ENCODE assay signal across 1 cellular context in genomic region chr7:5429857-5430611, GRCh38.
TF ChIP-seq lines count a peak whose summit lies in the region.

No MANE protein-coding gene starts in this region.

TF ChIP-seq in K562, 482 proteins besides CTCF, POLR2A, EP300 and RAD21 (continued from another document):
- TF ChIP-seq, protein P1, sequence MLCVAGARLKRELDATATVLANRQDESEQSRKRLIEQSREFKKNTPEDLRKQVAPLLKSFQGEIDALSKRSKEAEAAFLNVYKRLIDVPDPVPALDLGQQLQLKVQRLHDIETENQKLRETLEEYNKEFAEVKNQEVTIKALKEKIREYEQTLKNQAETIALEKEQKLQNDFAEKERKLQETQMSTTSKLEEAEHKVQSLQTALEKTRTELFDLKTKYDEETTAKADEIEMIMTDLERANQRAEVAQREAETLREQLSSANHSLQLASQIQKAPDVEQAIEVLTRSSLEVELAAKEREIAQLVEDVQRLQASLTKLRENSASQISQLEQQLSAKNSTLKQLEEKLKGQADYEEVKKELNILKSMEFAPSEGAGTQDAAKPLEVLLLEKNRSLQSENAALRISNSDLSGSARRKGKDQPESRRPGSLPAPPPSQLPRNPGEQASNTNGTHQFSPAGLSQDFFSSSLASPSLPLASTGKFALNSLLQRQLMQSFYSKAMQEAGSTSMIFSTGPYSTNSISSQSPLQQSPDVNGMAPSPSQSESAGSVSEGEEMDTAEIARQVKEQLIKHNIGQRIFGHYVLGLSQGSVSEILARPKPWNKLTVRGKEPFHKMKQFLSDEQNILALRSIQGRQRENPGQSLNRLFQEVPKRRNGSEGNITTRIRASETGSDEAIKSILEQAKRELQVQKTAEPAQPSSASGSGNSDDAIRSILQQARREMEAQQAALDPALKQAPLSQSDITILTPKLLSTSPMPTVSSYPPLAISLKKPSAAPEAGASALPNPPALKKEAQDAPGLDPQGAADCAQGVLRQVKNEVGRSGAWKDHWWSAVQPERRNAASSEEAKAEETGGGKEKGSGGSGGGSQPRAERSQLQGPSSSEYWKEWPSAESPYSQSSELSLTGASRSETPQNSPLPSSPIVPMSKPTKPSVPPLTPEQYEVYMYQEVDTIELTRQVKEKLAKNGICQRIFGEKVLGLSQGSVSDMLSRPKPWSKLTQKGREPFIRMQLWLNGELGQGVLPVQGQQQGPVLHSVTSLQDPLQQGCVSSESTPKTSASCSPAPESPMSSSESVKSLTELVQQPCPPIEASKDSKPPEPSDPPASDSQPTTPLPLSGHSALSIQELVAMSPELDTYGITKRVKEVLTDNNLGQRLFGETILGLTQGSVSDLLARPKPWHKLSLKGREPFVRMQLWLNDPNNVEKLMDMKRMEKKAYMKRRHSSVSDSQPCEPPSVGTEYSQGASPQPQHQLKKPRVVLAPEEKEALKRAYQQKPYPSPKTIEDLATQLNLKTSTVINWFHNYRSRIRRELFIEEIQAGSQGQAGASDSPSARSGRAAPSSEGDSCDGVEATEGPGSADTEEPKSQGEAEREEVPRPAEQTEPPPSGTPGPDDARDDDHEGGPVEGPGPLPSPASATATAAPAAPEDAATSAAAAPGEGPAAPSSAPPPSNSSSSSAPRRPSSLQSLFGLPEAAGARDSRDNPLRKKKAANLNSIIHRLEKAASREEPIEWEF (CRISPR knock-in tag; IDR thresholded peaks at IDR 0.05) = no peak
- peak; percentile 94 for TF ChIP-seq CHD4 (IDR thresholded peaks at IDR 0.05; ENCODE audit: insufficient read depth, insufficient replicate concordance, low read depth, low read length, poor library complexity, severe bottlenecking)
- TF ChIP-seq HDAC3 (IDR thresholded peaks at IDR 0.05; ENCODE audit: borderline replicate concordance, partially characterized antibody) = peak; percentile 18
- TF ChIP-seq STAT5A (IDR thresholded peaks at IDR 0.05; ENCODE audit: borderline replicate concordance, low read length) = no peak
- TF ChIP-seq ZNF282 (CRISPR knock-in tag; IDR thresholded peaks at IDR 0.05) = no peak
- peak; percentile 82 to 94 for TF ChIP-seq KDM1A (IDR thresholded peaks at IDR 0.05)
- peak in 1 of 2 experiments; percentile 32; a peak in 1 of 4 replicates for TF ChIP-seq HDAC1 (IDR thresholded peaks at IDR 0.05)
- TF ChIP-seq RBFOX2 (IDR thresholded peaks at IDR 0.05; ENCODE audit: low read depth, low read length) = peak; percentile 10; the same call in 1 of the 2 replicates
- TF ChIP-seq SUPT5H (IDR thresholded peaks at IDR 0.05) = 0 out of 2 replicates have a peak, but pooled peaks have one; percentile 12
- TF ChIP-seq, protein P2, sequence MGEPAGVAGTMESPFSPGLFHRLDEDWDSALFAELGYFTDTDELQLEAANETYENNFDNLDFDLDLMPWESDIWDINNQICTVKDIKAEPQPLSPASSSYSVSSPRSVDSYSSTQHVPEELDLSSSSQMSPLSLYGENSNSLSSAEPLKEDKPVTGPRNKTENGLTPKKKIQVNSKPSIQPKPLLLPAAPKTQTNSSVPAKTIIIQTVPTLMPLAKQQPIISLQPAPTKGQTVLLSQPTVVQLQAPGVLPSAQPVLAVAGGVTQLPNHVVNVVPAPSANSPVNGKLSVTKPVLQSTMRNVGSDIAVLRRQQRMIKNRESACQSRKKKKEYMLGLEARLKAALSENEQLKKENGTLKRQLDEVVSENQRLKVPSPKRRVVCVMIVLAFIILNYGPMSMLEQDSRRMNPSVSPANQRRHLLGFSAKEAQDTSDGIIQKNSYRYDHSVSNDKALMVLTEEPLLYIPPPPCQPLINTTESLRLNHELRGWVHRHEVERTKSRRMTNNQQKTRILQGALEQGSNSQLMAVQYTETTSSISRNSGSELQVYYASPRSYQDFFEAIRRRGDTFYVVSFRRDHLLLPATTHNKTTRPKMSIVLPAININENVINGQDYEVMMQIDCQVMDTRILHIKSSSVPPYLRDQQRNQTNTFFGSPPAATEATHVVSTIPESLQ (CRISPR knock-in tag; IDR thresholded peaks at IDR 0.05) = no peak
- peak; percentile 8; the same call in 1 of the 2 replicates for TF ChIP-seq ZKSCAN8 (CRISPR knock-in tag; IDR thresholded peaks at IDR 0.05)
- TF ChIP-seq SIX5 (IDR thresholded peaks at IDR 0.05; ENCODE audit: borderline replicate concordance in 1 of 2, insufficient read depth in 1 of 2, low read depth in 1 of 2, low read length in 2 of 2) = no peak
- TF ChIP-seq, protein P3, sequence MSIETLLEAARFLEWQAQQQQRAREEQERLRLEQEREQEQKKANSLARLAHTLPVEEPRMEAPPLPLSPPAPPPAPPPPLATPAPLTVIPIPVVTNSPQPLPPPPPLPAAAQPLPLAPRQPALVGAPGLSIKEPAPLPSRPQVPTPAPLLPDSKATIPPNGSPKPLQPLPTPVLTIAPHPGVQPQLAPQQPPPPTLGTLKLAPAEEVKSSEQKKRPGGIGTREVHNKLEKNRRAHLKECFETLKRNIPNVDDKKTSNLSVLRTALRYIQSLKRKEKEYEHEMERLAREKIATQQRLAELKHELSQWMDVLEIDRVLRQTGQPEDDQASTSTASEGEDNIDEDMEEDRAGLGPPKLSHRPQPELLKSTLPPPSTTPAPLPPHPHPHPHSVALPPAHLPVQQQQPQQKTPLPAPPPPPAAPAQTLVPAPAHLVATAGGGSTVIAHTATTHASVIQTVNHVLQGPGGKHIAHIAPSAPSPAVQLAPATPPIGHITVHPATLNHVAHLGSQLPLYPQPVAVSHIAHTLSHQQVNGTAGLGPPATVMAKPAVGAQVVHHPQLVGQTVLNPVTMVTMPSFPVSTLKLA (conservative IDR thresholded peaks at IDR 0.05) = 0 out of 4 replicates have a peak, but pooled peaks of 1 of the 2 experiments have one; percentile 13
- peak; percentile 88 for TF ChIP-seq CBX1 (IDR thresholded peaks at IDR 0.05; ENCODE audit: low read depth)
- no peak for TF ChIP-seq ERF (CRISPR knock-in tag; IDR thresholded peaks at IDR 0.05)
- TF ChIP-seq, protein P4, sequence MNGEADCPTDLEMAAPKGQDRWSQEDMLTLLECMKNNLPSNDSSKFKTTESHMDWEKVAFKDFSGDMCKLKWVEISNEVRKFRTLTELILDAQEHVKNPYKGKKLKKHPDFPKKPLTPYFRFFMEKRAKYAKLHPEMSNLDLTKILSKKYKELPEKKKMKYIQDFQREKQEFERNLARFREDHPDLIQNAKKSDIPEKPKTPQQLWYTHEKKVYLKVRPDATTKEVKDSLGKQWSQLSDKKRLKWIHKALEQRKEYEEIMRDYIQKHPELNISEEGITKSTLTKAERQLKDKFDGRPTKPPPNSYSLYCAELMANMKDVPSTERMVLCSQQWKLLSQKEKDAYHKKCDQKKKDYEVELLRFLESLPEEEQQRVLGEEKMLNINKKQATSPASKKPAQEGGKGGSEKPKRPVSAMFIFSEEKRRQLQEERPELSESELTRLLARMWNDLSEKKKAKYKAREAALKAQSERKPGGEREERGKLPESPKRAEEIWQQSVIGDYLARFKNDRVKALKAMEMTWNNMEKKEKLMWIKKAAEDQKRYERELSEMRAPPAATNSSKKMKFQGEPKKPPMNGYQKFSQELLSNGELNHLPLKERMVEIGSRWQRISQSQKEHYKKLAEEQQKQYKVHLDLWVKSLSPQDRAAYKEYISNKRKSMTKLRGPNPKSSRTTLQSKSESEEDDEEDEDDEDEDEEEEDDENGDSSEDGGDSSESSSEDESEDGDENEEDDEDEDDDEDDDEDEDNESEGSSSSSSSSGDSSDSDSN (IDR thresholded peaks at IDR 0.05; ENCODE audit: borderline replicate concordance in 1 of 2, low read depth in 2 of 2, low read length in 2 of 2) = 0 out of 4 replicates have a peak, but pooled peaks of 1 of the 2 experiments have one; percentile 8
- TF ChIP-seq MLLT1 (IDR thresholded peaks at IDR 0.05) = peak in 1 of 2 experiments; percentile 7; a peak in 1 of 4 replicates
- peak; percentile 90 for TF ChIP-seq HDAC2 (IDR thresholded peaks at IDR 0.05)
- TF ChIP-seq RBM22 (IDR thresholded peaks at IDR 0.05; ENCODE audit: low read depth, low read length, poor library complexity, severe bottlenecking) = peak; percentile 30
- TF ChIP-seq BHLHE40 (IDR thresholded peaks at IDR 0.05; ENCODE audit: low read length) = peak; percentile 36; the same call in 1 of the 2 replicates
- no peak for TF ChIP-seq THRAP3 (IDR thresholded peaks at IDR 0.05; ENCODE audit: borderline replicate concordance)
